Comparison of ENCODE assay signal across 16 cellular contexts in the genomic region with DNA sequence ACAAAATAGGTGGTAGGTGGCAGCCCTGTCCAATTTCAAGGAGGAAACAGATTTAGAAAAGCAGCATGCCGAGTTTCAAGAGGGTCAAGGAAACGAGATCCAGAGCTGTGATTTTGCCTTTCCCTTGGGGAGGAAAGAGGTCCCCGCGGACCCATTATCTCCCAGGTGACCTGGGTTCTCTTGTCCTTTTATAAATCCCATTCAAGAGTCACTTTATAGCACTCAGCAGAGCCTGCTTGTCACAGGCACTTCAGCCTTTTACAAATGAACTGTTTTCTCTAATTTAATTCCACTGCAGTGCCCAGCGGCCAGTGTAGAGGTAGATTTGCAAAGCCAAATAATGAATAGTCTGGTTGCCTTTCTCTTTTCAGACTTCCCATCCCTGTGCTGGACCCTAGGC.
DNase-seq lines count a peak whose midpoint lies in the region; ATAC-seq and TF ChIP-seq lines count a peak whose summit lies in the region.
"Had no signal": no experiment of that assay in that cellular context is flagged by ENCODE, and none has a peak within 500 bp of the region (broad histone marks: within the 10 kb centered on the region; RNA-seq: fewer than 3 reads in every experiment).

No MANE protein-coding gene starts in this region.

- H3K36me3 ChIP-seq in SK-N-SH (replicated peaks in 1 of 2; ENCODE audit: control insufficient read depth in 1 of 2, insufficient read depth in 2 of 2, low read length in 1 of 2): no peaks in the 10 kb centered on the region

- peaks cover 21% of the 10 kb centered on the region for H3F3A ChIP-seq in SK-N-SH (replicated peaks; ENCODE audit: insufficient read depth)

- no peak overlapping the region for H3K4me3 Mint-ChIP-seq in dendritic cell treated with granulocyte-macrophage colony-stimulating factor and Interleukin-4, amounts not matched to agents 40 ng/mL and 50 ng/mL, for 4 days
- H3K4me3 Mint-ChIP-seq: CD14-positive monocyte; CD8-positive, alpha-beta T cell had no signal

- no peak for TF ChIP-seq RAD21 in SK-N-SH (IDR thresholded peaks at IDR 0.05; ENCODE audit: low read length)

- no peaks in the 10 kb centered on the region for H4K20me1 ChIP-seq in SK-N-SH (ENCODE audit: insufficient read depth)

- H3K4me2 ChIP-seq in SK-N-SH: no peak overlapping the region
- H3K4me2 ChIP-seq: A549 had no signal

- H3K9me3 ChIP-seq in SK-N-SH: no peaks in the 10 kb centered on the region
- H3K9me3 ChIP-seq: A549 had no signal

- POLR2A ChIA-PET in SK-N-SH (lab: Yijun Ruan, JAX): no interaction called here

- no peaks in the 10 kb centered on the region for H3K27me3 Mint-ChIP-seq in dendritic cell treated with granulocyte-macrophage colony-stimulating factor and Interleukin-4, amounts not matched to agents 40 ng/mL and 50 ng/mL, for 4 days

- DNase-seq in SK-N-SH (no peak), NCI-H1436 treated with DMSO at 0.1 percent for 48 hours (lab: John Stamatoyannopoulos, UW) (peak; percentile 16), NCI-H526 treated with DMSO at 0.1 percent for 48 hours (lab: John Stamatoyannopoulos, UW) (no peak)
- DNase-seq: CD8-positive, alpha-beta T cell; COR-L47; DMS153; GF-D8; GM23248 had no signal

- no peak for TF ChIP-seq EP300 in SK-N-SH (IDR thresholded peaks at IDR 0.05; ENCODE audit: borderline replicate concordance in 1 of 2, low read depth in 1 of 2, low read length in 1 of 2)

- H2AFZ ChIP-seq in SK-N-SH (ENCODE audit: low read depth): no peak overlapping the region
- H2AFZ ChIP-seq: GM23248 had no signal

- WGBS in SK-N-SH (ENCODE audit: low lambda C conversion rate): 90% methylated on average over 5 of the region's 5 CpGs

- H3K9me3 Mint-ChIP-seq in dendritic cell treated with granulocyte-macrophage colony-stimulating factor and Interleukin-4, amounts not matched to agents 40 ng/mL and 50 ng/mL, for 4 days: no peaks in the 10 kb centered on the region
- H3K9me3 Mint-ChIP-seq: CD14-positive monocyte; CD8-positive, alpha-beta T cell had no signal

- CTCF ChIA-PET in SK-N-SH (lab: Yijun Ruan, JAX): interaction anchor here (1.1 to 2.0 kb wide), 2 partner anchors 38 to 63 kb away, joined by 3 to 5 read pairs; no protein-coding TSS in a partner anchor

- intact Hi-C loops in dendritic cell treated with granulocyte-macrophage colony-stimulating factor and Interleukin-4, amounts not matched to agents 40 ng/mL and 50 ng/mL, for 4 days (cut with micrococcal nuclease): no loop called here

- ATAC-seq in SK-N-SH treated with all-trans-retinoic acid at 6 μM for 48 hours (no peak), GM18502 (IDR thresholded peaks at IDR 0.05; ENCODE audit: poor library complexity, unreplicated experiment) (no peak), HG02642 (IDR thresholded peaks at IDR 0.05; ENCODE audit: poor library complexity, unreplicated experiment) (no peak)
- ATAC-seq: A549; CD8-positive, alpha-beta T cell; HCT116 had no signal

- H3K4me1 Mint-ChIP-seq in dendritic cell treated with granulocyte-macrophage colony-stimulating factor and Interleukin-4, amounts not matched to agents 40 ng/mL and 50 ng/mL, for 4 days (ENCODE audit: low read depth): peaks cover 69% of the 10 kb centered on the region

- H3K79me2 ChIP-seq in SK-N-SH (ENCODE audit: insufficient read depth): no peaks in the 10 kb centered on the region

- peaks cover 31 to 41% of the 10 kb centered on the region in 2 experiments for H3K4me1 ChIP-seq in SK-N-SH (ENCODE audit: control insufficient read depth in 1 of 2, insufficient read depth in 2 of 2, low read depth in 1 of 2, low read length in 1 of 2)

- H3K27ac Mint-ChIP-seq in dendritic cell treated with granulocyte-macrophage colony-stimulating factor and Interleukin-4, amounts not matched to agents 40 ng/mL and 50 ng/mL, for 4 days: peak overlapping the region; percentile 96
- H3K27ac Mint-ChIP-seq: CD8-positive, alpha-beta T cell had no signal

- no peaks in the 10 kb centered on the region for H3K9me2 ChIP-seq in SK-N-SH

- H3K36me3 Mint-ChIP-seq in dendritic cell treated with granulocyte-macrophage colony-stimulating factor and Interleukin-4, amounts not matched to agents 40 ng/mL and 50 ng/mL, for 4 days (ENCODE audit: low read depth): no peaks in the 10 kb centered on the region
- H3K36me3 Mint-ChIP-seq: CD8-positive, alpha-beta T cell had no signal

- H3K27ac ChIP-seq in SK-N-SH (ENCODE audit: low read depth in 2 of 2, low read length in 1 of 2): no peak overlapping the region
- H3K27ac ChIP-seq: A549, GM23248, HL-60 had no signal

- H3K4me3 ChIP-seq in SK-N-SH (ENCODE audit: low read depth in 2 of 2, low read length in 1 of 2): no peak overlapping the region
- H3K4me3 ChIP-seq: A549, GM23248 had no signal

- no peak for TF ChIP-seq CTCF in SK-N-SH (IDR thresholded peaks at IDR 0.05)

- H3K9ac ChIP-seq in SK-N-SH: no peak overlapping the region
- H3K9ac ChIP-seq: GM23248 had no signal

- no peaks in the 10 kb centered on the region for H3K27me3 ChIP-seq in SK-N-SH (ENCODE audit: insufficient read depth)

TF ChIP-seq in SK-N-SH, 30 proteins besides CTCF, POLR2A, EP300 and RAD21:
- TF ChIP-seq FOXJ3 (CRISPR knock-in tag; IDR thresholded peaks at IDR 0.05) (peak; percentile 28; the same call in 1 of the 2 replicates), GATA2 (CRISPR knock-in tag; IDR thresholded peaks at IDR 0.05) (0 out of 2 replicates have a peak, but pooled peaks have one; percentile 15), GABPA (IDR thresholded peaks at IDR 0.05; ENCODE audit: low read depth) (no peak)
- TF ChIP-seq, protein P1, sequence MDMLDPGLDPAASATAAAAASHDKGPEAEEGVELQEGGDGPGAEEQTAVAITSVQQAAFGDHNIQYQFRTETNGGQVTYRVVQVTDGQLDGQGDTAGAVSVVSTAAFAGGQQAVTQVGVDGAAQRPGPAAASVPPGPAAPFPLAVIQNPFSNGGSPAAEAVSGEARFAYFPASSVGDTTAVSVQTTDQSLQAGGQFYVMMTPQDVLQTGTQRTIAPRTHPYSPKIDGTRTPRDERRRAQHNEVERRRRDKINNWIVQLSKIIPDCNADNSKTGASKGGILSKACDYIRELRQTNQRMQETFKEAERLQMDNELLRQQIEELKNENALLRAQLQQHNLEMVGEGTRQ (IDR thresholded peaks at IDR 0.05; ENCODE audit: borderline replicate concordance, low read depth, low read length): no peak

TF ChIP-seq in SK-N-SH treated with all-trans-retinoic acid at 6 μM for 48 hours, 23 proteins besides CTCF, POLR2A, EP300 and RAD21 (continues in another document):
- TF ChIP-seq SNAI2 (CRISPR knock-in tag; IDR thresholded peaks at IDR 0.05) (no peak), ZFP3 (CRISPR knock-in tag; IDR thresholded peaks at IDR 0.05) (no peak), ISL1 (CRISPR knock-in tag; IDR thresholded peaks at IDR 0.05) (no peak), POU6F1 (CRISPR knock-in tag; IDR thresholded peaks at IDR 0.05; ENCODE audit: borderline replicate concordance, low read depth) (no peak), RARB (CRISPR knock-in tag; IDR thresholded peaks at IDR 0.05) (no peak), TSHZ2 (CRISPR knock-in tag; IDR thresholded peaks at IDR 0.05) (no peak)
- TF ChIP-seq, protein P2, sequence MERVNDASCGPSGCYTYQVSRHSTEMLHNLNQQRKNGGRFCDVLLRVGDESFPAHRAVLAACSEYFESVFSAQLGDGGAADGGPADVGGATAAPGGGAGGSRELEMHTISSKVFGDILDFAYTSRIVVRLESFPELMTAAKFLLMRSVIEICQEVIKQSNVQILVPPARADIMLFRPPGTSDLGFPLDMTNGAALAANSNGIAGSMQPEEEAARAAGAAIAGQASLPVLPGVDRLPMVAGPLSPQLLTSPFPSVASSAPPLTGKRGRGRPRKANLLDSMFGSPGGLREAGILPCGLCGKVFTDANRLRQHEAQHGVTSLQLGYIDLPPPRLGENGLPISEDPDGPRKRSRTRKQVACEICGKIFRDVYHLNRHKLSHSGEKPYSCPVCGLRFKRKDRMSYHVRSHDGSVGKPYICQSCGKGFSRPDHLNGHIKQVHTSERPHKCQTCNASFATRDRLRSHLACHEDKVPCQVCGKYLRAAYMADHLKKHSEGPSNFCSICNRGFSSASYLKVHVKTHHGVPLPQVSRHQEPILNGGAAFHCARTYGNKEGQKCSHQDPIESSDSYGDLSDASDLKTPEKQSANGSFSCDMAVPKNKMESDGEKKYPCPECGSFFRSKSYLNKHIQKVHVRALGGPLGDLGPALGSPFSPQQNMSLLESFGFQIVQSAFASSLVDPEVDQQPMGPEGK (CRISPR knock-in tag; IDR thresholded peaks at IDR 0.05; ENCODE audit: borderline replicate concordance): no peak
